1 cellular context compared by ENCODE assay signal in the genomic region with DNA sequence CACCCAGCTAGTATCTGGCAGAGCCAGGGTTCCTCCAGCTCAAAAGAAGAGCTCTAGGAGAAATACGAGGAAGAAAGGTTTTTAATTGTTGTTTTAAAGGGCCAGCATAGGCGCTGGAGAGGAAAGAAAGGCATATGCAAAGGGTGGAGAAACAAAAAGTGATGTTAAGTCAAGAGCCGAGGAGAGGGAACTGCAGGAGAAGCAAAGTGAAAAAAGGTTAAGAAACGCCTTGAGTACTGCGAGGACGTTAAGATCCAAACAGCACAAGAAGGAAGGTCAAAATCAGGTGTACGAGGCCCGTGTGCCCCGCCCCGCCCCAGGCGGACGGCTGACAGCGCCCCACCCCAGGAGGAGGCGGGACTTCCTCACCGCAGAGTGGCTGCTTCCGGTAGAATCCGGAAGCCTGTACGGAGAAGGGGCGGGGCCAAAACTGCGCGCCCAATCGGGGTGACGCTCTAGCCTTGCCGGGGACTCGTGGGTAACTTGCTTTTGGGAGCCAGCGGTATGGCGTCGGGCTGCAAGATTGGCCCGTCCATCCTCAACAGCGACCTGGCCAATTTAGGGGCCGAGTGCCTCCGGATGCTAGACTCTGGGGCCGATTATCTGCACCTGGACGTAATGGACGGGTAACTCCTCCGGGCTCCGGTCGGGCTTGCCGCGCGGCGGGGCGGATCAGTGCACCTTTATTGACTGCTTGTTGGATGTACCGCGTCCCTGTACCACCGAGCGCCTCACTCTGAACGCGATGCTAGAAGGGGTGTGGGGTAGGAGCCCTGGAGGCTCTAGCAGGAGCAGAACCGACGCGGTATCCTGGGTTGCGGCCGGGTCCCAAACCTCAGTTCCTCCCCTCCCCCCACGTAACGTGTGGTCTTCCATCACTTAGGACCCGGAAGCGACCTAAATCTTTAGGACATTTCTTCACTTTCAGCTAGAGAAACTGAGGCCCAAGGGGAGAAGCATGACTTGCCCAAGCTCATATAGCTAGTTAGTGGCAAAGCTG.
A peak's percentile ranks its signal among the peaks of the same experiment; 100 is the strongest.
TF ChIP-seq lines count a peak whose summit lies in the region.

A gene (plus strand): TSS at position 481 of the 1,000 bp plus-strand sequence. CDS start 24 bp downstream, at position 505.

TF ChIP-seq in HepG2, 621 proteins besides CTCF, POLR2A, EP300 and RAD21 (continued from another document and continues in another):
- TF ChIP-seq, protein P1, sequence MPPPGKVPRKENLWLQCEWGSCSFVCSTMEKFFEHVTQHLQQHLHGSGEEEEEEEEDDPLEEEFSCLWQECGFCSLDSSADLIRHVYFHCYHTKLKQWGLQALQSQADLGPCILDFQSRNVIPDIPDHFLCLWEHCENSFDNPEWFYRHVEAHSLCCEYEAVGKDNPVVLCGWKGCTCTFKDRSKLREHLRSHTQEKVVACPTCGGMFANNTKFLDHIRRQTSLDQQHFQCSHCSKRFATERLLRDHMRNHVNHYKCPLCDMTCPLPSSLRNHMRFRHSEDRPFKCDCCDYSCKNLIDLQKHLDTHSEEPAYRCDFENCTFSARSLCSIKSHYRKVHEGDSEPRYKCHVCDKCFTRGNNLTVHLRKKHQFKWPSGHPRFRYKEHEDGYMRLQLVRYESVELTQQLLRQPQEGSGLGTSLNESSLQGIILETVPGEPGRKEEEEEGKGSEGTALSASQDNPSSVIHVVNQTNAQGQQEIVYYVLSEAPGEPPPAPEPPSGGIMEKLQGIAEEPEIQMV (CRISPR knock-in tag; IDR thresholded peaks at IDR 0.05; ENCODE audit: low read depth): 0 out of 2 replicates have a peak, but pooled peaks have one; percentile 66
- TF ChIP-seq, protein P2, sequence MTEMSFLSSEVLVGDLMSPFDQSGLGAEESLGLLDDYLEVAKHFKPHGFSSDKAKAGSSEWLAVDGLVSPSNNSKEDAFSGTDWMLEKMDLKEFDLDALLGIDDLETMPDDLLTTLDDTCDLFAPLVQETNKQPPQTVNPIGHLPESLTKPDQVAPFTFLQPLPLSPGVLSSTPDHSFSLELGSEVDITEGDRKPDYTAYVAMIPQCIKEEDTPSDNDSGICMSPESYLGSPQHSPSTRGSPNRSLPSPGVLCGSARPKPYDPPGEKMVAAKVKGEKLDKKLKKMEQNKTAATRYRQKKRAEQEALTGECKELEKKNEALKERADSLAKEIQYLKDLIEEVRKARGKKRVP (CRISPR knock-in tag; IDR thresholded peaks at IDR 0.05): no peak
- no peak for TF ChIP-seq ATM (IDR thresholded peaks at IDR 0.05; ENCODE audit: borderline replicate concordance)
- TF ChIP-seq BCL6 (CRISPR knock-in tag; IDR thresholded peaks at IDR 0.05): peak; percentile 37
- peak in 1 of 2 experiments; percentile 84; a peak in 2 of 4 replicates for TF ChIP-seq KLF16 (CRISPR knock-in tag; IDR thresholded peaks at IDR 0.05)
- TF ChIP-seq, protein P3, sequence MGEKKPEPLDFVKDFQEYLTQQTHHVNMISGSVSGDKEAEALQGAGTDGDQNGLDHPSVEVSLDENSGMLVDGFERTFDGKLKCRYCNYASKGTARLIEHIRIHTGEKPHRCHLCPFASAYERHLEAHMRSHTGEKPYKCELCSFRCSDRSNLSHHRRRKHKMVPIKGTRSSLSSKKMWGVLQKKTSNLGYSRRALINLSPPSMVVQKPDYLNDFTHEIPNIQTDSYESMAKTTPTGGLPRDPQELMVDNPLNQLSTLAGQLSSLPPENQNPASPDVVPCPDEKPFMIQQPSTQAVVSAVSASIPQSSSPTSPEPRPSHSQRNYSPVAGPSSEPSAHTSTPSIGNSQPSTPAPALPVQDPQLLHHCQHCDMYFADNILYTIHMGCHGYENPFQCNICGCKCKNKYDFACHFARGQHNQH (CRISPR knock-in tag; IDR thresholded peaks at IDR 0.05): peak; percentile 79
- TF ChIP-seq, protein P4, sequence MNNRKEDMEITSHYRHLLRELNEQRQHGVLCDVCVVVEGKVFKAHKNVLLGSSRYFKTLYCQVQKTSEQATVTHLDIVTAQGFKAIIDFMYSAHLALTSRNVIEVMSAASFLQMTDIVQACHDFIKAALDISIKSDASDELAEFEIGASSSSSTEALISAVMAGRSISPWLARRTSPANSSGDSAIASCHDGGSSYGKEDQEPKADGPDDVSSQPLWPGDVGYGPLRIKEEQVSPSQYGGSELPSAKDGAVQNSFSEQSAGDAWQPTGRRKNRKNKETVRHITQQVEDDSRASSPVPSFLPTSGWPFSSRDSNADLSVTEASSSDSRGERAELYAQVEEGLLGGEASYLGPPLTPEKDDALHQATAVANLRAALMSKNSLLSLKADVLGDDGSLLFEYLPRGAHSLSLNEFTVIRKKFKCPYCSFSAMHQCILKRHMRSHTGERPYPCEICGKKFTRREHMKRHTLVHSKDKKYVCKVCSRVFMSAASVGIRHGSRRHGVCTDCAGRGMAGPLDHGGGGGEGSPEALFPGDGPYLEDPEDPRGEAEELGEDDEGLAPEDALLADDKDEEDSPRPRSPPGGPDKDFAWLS (CRISPR knock-in tag; IDR thresholded peaks at IDR 0.05; ENCODE audit: borderline replicate concordance): no peak
- no peak; the same call in 1 of the 2 replicates for TF ChIP-seq RFX5 (IDR thresholded peaks at IDR 0.05; ENCODE audit: low read depth, low read length)
- TF ChIP-seq, protein P5, sequence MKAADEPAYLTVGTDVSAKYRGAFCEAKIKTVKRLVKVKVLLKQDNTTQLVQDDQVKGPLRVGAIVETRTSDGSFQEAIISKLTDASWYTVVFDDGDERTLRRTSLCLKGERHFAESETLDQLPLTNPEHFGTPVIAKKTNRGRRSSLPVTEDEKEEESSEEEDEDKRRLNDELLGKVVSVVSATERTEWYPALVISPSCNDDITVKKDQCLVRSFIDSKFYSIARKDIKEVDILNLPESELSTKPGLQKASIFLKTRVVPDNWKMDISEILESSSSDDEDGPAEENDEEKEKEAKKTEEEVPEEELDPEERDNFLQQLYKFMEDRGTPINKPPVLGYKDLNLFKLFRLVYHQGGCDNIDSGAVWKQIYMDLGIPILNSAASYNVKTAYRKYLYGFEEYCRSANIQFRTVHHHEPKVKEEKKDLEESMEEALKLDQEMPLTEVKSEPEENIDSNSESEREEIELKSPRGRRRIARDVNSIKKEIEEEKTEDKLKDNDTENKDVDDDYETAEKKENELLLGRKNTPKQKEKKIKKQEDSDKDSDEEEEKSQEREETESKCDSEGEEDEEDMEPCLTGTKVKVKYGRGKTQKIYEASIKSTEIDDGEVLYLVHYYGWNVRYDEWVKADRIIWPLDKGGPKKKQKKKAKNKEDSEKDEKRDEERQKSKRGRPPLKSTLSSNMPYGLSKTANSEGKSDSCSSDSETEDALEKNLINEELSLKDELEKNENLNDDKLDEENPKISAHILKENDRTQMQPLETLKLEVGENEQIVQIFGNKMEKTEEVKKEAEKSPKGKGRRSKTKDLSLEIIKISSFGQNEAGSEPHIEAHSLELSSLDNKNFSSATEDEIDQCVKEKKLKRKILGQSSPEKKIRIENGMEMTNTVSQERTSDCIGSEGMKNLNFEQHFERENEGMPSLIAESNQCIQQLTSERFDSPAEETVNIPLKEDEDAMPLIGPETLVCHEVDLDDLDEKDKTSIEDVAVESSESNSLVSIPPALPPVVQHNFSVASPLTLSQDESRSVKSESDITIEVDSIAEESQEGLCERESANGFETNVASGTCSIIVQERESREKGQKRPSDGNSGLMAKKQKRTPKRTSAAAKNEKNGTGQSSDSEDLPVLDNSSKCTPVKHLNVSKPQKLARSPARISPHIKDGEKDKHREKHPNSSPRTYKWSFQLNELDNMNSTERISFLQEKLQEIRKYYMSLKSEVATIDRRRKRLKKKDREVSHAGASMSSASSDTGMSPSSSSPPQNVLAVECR (CRISPR knock-in tag; IDR thresholded peaks at IDR 0.05; ENCODE audit: borderline replicate concordance): peak; percentile 95
- TF ChIP-seq ZNF720 (CRISPR knock-in tag; IDR thresholded peaks at IDR 0.05): no peak
- TF ChIP-seq SRSF9 (IDR thresholded peaks at IDR 0.05; ENCODE audit: borderline replicate concordance, insufficient read depth, low read depth, low read length, poor library complexity, severe bottlenecking): no peak
- no peak for TF ChIP-seq ZNF121 (CRISPR knock-in tag; IDR thresholded peaks at IDR 0.05)
- no peak for TF ChIP-seq ZNF251 (CRISPR knock-in tag; IDR thresholded peaks at IDR 0.05)
- peak; percentile 44; the same call in 1 of the 2 replicates for TF ChIP-seq JUN (CRISPR knock-in tag; IDR thresholded peaks at IDR 0.05)
- TF ChIP-seq, protein P6, sequence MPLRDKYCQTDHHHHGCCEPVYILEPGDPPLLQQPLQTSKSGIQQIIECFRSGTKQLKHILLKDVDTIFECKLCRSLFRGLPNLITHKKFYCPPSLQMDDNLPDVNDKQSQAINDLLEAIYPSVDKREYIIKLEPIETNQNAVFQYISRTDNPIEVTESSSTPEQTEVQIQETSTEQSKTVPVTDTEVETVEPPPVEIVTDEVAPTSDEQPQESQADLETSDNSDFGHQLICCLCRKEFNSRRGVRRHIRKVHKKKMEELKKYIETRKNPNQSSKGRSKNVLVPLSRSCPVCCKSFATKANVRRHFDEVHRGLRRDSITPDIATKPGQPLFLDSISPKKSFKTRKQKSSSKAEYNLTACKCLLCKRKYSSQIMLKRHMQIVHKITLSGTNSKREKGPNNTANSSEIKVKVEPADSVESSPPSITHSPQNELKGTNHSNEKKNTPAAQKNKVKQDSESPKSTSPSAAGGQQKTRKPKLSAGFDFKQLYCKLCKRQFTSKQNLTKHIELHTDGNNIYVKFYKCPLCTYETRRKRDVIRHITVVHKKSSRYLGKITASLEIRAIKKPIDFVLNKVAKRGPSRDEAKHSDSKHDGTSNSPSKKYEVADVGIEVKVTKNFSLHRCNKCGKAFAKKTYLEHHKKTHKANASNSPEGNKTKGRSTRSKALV (CRISPR knock-in tag; IDR thresholded peaks at IDR 0.05): peak; percentile 73; the same call in 1 of the 2 replicates
- no peak for TF ChIP-seq RFXANK (CRISPR knock-in tag; IDR thresholded peaks at IDR 0.05)
- no peak for TF ChIP-seq ZNF569 (CRISPR knock-in tag; IDR thresholded peaks at IDR 0.05; ENCODE audit: borderline replicate concordance)
- TF ChIP-seq, protein P7, sequence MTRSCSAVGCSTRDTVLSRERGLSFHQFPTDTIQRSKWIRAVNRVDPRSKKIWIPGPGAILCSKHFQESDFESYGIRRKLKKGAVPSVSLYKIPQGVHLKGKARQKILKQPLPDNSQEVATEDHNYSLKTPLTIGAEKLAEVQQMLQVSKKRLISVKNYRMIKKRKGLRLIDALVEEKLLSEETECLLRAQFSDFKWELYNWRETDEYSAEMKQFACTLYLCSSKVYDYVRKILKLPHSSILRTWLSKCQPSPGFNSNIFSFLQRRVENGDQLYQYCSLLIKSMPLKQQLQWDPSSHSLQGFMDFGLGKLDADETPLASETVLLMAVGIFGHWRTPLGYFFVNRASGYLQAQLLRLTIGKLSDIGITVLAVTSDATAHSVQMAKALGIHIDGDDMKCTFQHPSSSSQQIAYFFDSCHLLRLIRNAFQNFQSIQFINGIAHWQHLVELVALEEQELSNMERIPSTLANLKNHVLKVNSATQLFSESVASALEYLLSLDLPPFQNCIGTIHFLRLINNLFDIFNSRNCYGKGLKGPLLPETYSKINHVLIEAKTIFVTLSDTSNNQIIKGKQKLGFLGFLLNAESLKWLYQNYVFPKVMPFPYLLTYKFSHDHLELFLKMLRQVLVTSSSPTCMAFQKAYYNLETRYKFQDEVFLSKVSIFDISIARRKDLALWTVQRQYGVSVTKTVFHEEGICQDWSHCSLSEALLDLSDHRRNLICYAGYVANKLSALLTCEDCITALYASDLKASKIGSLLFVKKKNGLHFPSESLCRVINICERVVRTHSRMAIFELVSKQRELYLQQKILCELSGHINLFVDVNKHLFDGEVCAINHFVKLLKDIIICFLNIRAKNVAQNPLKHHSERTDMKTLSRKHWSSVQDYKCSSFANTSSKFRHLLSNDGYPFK (CRISPR knock-in tag; IDR thresholded peaks at IDR 0.05; ENCODE audit: borderline replicate concordance): peak; percentile 84; the same call in 1 of the 2 replicates
- TF ChIP-seq, protein P8, sequence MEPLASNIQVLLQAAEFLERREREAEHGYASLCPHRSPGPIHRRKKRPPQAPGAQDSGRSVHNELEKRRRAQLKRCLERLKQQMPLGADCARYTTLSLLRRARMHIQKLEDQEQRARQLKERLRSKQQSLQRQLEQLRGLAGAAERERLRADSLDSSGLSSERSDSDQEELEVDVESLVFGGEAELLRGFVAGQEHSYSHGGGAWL (CRISPR knock-in tag; IDR thresholded peaks at IDR 0.05): peak; percentile 69; the same call in 1 of the 2 replicates
- TF ChIP-seq, protein P9, sequence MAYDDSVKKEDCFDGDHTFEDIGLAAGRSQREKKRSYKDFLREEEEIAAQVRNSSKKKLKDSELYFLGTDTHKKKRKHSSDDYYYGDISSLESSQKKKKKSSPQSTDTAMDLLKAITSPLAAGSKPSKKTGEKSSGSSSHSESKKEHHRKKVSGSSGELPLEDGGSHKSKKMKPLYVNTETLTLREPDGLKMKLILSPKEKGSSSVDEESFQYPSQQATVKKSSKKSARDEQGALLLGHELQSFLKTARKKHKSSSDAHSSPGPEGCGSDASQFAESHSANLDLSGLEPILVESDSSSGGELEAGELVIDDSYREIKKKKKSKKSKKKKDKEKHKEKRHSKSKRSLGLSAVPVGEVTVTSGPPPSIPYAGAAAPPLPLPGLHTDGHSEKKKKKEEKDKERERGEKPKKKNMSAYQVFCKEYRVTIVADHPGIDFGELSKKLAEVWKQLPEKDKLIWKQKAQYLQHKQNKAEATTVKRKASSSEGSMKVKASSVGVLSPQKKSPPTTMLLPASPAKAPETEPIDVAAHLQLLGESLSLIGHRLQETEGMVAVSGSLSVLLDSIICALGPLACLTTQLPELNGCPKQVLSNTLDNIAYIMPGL (CRISPR knock-in tag; IDR thresholded peaks at IDR 0.05; ENCODE audit: borderline replicate concordance in 1 of 2, low read depth in 1 of 2): peak; percentile 59 to 80; a peak in 3 of 4 replicates
- 0 out of 2 replicates have a peak, but pooled peaks have one; percentile 41 for TF ChIP-seq ZNF660 (CRISPR knock-in tag; IDR thresholded peaks at IDR 0.05; ENCODE audit: borderline replicate concordance, low read depth)
- no peak for TF ChIP-seq ZNF572 (CRISPR knock-in tag; IDR thresholded peaks at IDR 0.05)
- TF ChIP-seq ZNF75D (CRISPR knock-in tag; IDR thresholded peaks at IDR 0.05; ENCODE audit: borderline replicate concordance): no peak
- peak; percentile 86; the same call in 1 of the 2 replicates for TF ChIP-seq REPIN1 (CRISPR knock-in tag; IDR thresholded peaks at IDR 0.05; ENCODE audit: borderline replicate concordance, low read depth)
- peak; percentile 97 for TF ChIP-seq POGZ (CRISPR knock-in tag; IDR thresholded peaks at IDR 0.05)
- peak; percentile 32; the same call in 1 of the 2 replicates for TF ChIP-seq ZBTB3 (CRISPR knock-in tag; IDR thresholded peaks at IDR 0.05; ENCODE audit: borderline replicate concordance, low read depth)
- no peak for TF ChIP-seq RFX3 (CRISPR knock-in tag; IDR thresholded peaks at IDR 0.05)
- TF ChIP-seq, protein P10, sequence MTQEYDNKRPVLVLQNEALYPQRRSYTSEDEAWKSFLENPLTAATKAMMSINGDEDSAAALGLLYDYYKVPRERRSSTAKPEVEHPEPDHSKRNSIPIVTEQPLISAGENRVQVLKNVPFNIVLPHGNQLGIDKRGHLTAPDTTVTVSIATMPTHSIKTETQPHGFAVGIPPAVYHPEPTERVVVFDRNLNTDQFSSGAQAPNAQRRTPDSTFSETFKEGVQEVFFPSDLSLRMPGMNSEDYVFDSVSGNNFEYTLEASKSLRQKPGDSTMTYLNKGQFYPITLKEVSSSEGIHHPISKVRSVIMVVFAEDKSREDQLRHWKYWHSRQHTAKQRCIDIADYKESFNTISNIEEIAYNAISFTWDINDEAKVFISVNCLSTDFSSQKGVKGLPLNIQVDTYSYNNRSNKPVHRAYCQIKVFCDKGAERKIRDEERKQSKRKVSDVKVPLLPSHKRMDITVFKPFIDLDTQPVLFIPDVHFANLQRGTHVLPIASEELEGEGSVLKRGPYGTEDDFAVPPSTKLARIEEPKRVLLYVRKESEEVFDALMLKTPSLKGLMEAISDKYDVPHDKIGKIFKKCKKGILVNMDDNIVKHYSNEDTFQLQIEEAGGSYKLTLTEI (CRISPR knock-in tag; conservative IDR thresholded peaks at IDR 0.05): no peak
- TF ChIP-seq NFATC3 (CRISPR knock-in tag; IDR thresholded peaks at IDR 0.05): no peak
- TF ChIP-seq NFKB2 (CRISPR knock-in tag; IDR thresholded peaks at IDR 0.05; ENCODE audit: borderline replicate concordance): peak; percentile 88; the same call in 1 of the 2 replicates
- no peak for TF ChIP-seq RBAK (CRISPR knock-in tag; IDR thresholded peaks at IDR 0.05)
- no peak for TF ChIP-seq ZNF780A (CRISPR knock-in tag; IDR thresholded peaks at IDR 0.05)
